Comparison of ENCODE assay signal across 27 cellular contexts in the genomic region with DNA sequence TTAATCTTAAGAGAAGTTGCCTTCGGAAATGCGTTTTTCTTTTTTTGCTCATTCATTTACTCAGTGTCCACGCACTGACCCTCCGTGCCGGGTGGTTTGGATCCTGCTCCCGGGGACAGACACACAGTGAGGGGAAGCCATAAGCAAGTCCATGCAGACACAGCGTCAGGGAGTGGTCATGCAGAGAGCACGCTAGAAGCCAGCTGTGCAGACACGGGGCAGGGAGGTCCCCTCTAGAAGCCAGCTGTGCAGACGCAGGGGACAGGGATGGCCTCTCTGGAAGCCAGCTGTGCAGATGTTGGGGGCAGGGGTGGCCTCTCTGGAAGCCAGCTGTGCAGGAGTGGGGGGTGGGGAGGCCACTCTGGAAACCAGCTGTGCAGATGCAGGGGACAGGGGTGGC. TPM values are rescaled to one million over a fixed set of nuclear protein-coding genes. Genes with fewer than 3 reads are reported as not detected.
DNase-seq lines count a peak whose midpoint lies in the region; ATAC-seq, FAIRE-seq and TF ChIP-seq lines count a peak whose summit lies in the region.
"Had no signal": no experiment of that assay in that cellular context is flagged by ENCODE, and none has a peak within 500 bp of the region (broad histone marks: within the 10 kb centered on the region; RNA-seq: fewer than 3 reads in every experiment).

No MANE protein-coding gene starts in this region.

- BruUV-seq in GM12878 (replicated peaks; lab: Mats Ljungman, UMichigan) (no TSS peak), Caco-2 (replicated peaks; lab: Mats Ljungman, UMichigan) (no TSS peak)

- DNase-seq in left ventricle myocardium superior (peak; percentile 25), left ventricle myocardium inferior (no peak), GM12878 (ENCODE audit: low read depth, low spot score) (no peak), lower lobe of right lung (peak; percentile 30), Caco-2 (no peak), left lobe of liver (ENCODE audit: low spot score) (no peak), NCI-H1694 treated with DMSO at 0.1 percent for 48 hours (lab: John Stamatoyannopoulos, UW) (no peak)
- DNase-seq: activated CD4-positive, alpha-beta T cell treated with anti-CD3 and anti-CD28 coated beads for 36 hours; activated CD8-positive, alpha-beta memory T cell treated with anti-CD3 and anti-CD28 coated beads for 24 hours; activated naive CD4-positive, alpha-beta T cell treated with anti-CD3 and anti-CD28 coated beads for 36 hours; activated T-cell treated with anti-CD3 and anti-CD28 coated beads, Interleukin-2, amount 50 U/mL, for 48 hours; effector memory CD8-positive, alpha-beta T cell; esophagus squamous epithelium; gastrocnemius medialis; GM23248; KG1; mesenchymal stem cell; MM.1S; NCI-H1417 treated with DMSO at 0.1 percent for 48 hours; NCI-H510A; SIG-M5; T-helper 1 cell had no signal

- CTCF ChIA-PET in GM12878 (lab: Yijun Ruan, JAX) (interaction anchor here (0.6 kb wide), 2 partner anchors 89 to 469 kb away, joined by 3 read pairs; no protein-coding TSS in a partner anchor), Caco-2 (lab: Charles Lee) (no interaction called here)

- TF ChIP-seq CTCF in left ventricle myocardium inferior (IDR thresholded peaks at IDR 0.05; ENCODE audit: borderline replicate concordance), result no peak
- TF ChIP-seq CTCF in GM12878 (IDR thresholded peaks at IDR 0.05 in 2 of 3, conservative IDR thresholded peaks at IDR 0.05 in 1 of 3; ENCODE audit: control insufficient read depth in 2 of 3, extremely low read depth in 1 of 3, insufficient read depth in 1 of 3, low read depth in 3 of 3, low read length in 3 of 3), result no peak
- TF ChIP-seq CTCF in lower lobe of right lung (IDR thresholded peaks at IDR 0.05), result no peak
- TF ChIP-seq CTCF in Caco-2 (IDR thresholded peaks at IDR 0.05; ENCODE audit: insufficient read depth in 1 of 2, low read depth in 1 of 2, low read length in 1 of 2, severe bottlenecking in 1 of 2, unreplicated experiment in 1 of 2), result no peak

- no peak overlapping the region for H3K9ac ChIP-seq in GM12878 (ENCODE audit: control insufficient read depth, insufficient read depth, low read length)
- H3K9ac ChIP-seq: GM23248 had no signal

- no peak for TF ChIP-seq EP300 in GM12878 (IDR thresholded peaks at IDR 0.05; ENCODE audit: borderline replicate concordance in 1 of 2, control insufficient read depth in 1 of 2, low read depth in 2 of 2, low read length in 2 of 2)

- TF ChIP-seq POLR2A in GM12878 (IDR thresholded peaks at IDR 0.05; ENCODE audit: low read depth, low read length), result no peak

- H3K9me3 ChIP-seq in left ventricle myocardium inferior (replicated peaks) (no peaks in the 10 kb centered on the region), GM12878 (replicated peaks; ENCODE audit: control insufficient read depth, insufficient read depth, low read length) (no peaks in the 10 kb centered on the region), lower lobe of right lung (no peaks in the 10 kb centered on the region), Caco-2 (no peaks in the 10 kb centered on the region)
- H3K9me3 ChIP-seq: esophagus squamous epithelium, gastrocnemius medialis had no signal

- peaks cover 8% of the 10 kb centered on the region for H3K36me3 Mint-ChIP-seq in Caco-2 (ENCODE audit: insufficient read depth, unreplicated experiment)

- RAD21 ChIA-PET in GM12878 (lab: Charles Lee; ENCODE audit: unreplicated experiment), result no interaction called here

- POLR2A ChIA-PET in GM12878 (lab: Charles Lee) (no interaction called here), Caco-2 (lab: Charles Lee) (interaction anchor here (0.6 kb wide), 1 partner anchor 1111 kb away, joined by 5 read pairs; no protein-coding TSS in a partner anchor)

- H4K20me1 ChIP-seq in GM12878 (ENCODE audit: control insufficient read depth, insufficient read depth), result no peaks in the 10 kb centered on the region; the same call in 1 of the 2 replicates

- 59% methylated on average over 10 of the region's 10 CpGs for WGBS in GM12878 (ENCODE audit: insufficient coverage, insufficient replicate concordance, low lambda C conversion rate, missing lambda C conversion rate)

- no peak overlapping the region for H3K4me2 ChIP-seq in GM12878 (ENCODE audit: control insufficient read depth, insufficient read depth)
- H3K4me2 ChIP-seq: smooth muscle cell had no signal

- SMC1A ChIA-PET in GM12878 (lab: Charles Lee; ENCODE audit: uncharacterized antibody, unreplicated experiment), result no interaction called here

- peaks cover 7% of the 10 kb centered on the region for H3K36me3 ChIP-seq in left ventricle myocardium inferior
- H3K36me3 ChIP-seq in GM12878 (ENCODE audit: control insufficient read depth in 2 of 2, insufficient read depth in 2 of 2, low read length in 1 of 2), result no peaks in the 10 kb centered on the region
- H3K36me3 ChIP-seq in lower lobe of right lung, result no peaks in the 10 kb centered on the region
- H3K36me3 ChIP-seq in Caco-2 (ENCODE audit: control insufficient read depth, insufficient read depth, low read length), result no peaks in the 10 kb centered on the region
- H3K36me3 ChIP-seq: gastrocnemius medialis had no signal

- no peak for TF ChIP-seq RAD21 in GM12878 (IDR thresholded peaks at IDR 0.05; ENCODE audit: insufficient read depth, low read depth, low read length)

- H3K4me3 Mint-ChIP-seq in Caco-2 (ENCODE audit: unreplicated experiment), result no peak overlapping the region
- H3K4me3 Mint-ChIP-seq: activated CD4-positive, alpha-beta T cell treated with anti-CD3 and anti-CD28 coated beads for 36 hours; activated naive CD4-positive, alpha-beta T cell treated with anti-CD3 and anti-CD28 coated beads for 36 hours; effector memory CD8-positive, alpha-beta T cell had no signal

- H3K4me1 Mint-ChIP-seq in Caco-2 (ENCODE audit: low read depth, unreplicated experiment), result peaks cover 6% of the 10 kb centered on the region

- ATAC-seq in left ventricle myocardium superior, result no peak
- ATAC-seq in GM12878, result no peak
- no peak for ATAC-seq in lower lobe of right lung
- no peak for ATAC-seq in left lobe of liver
- ATAC-seq: activated CD4-positive, alpha-beta T cell treated with anti-CD3 and anti-CD28 coated beads for 36 hours; effector memory CD8-positive, alpha-beta T cell; gastrocnemius medialis had no signal

- H2AFZ ChIP-seq in GM12878 (ENCODE audit: control insufficient read depth, low read depth, low read length), result no peak overlapping the region
- H2AFZ ChIP-seq: GM23248 had no signal

- H3K27ac ChIP-seq in left ventricle myocardium inferior (replicated peaks) (no peak overlapping the region), GM12878 (ENCODE audit: control insufficient read depth, insufficient read depth) (no peak overlapping the region), lower lobe of right lung (no peak overlapping the region)
- H3K27ac ChIP-seq: C4-2B, coronary artery, esophagus squamous epithelium, gastrocnemius medialis, GM23248 had no signal

- H3K27me3 ChIP-seq in left ventricle myocardium inferior (ENCODE audit: low read depth), result no peaks in the 10 kb centered on the region
- H3K27me3 ChIP-seq in GM12878 (replicated peaks in 1 of 2; ENCODE audit: control insufficient read depth in 2 of 2, insufficient read depth in 2 of 2, low read length in 1 of 2), result peaks cover 0 to 3% of the 10 kb centered on the region in 2 experiments; a peak in 2 of 4 replicates
- H3K27me3 ChIP-seq in lower lobe of right lung (ENCODE audit: low read depth), result no peaks in the 10 kb centered on the region
- no peaks in the 10 kb centered on the region for H3K27me3 ChIP-seq in Caco-2 (replicated peaks; ENCODE audit: control insufficient read depth, insufficient read depth, low read length)
- H3K27me3 ChIP-seq: esophagus squamous epithelium, gastrocnemius medialis had no signal

- no peaks in the 10 kb centered on the region for H3K9me3 Mint-ChIP-seq in Caco-2 (ENCODE audit: unreplicated experiment)
- H3K9me3 Mint-ChIP-seq: activated naive CD4-positive, alpha-beta T cell treated with anti-CD3 and anti-CD28 coated beads for 36 hours; effector memory CD8-positive, alpha-beta T cell had no signal

- no peak for FAIRE-seq in GM12878 (lab: Jason Lieb, UNC)
- FAIRE-seq: GM18507, islet of Langerhans had no signal

- H3K4me1 ChIP-seq in left ventricle myocardium inferior (peaks cover 13% of the 10 kb centered on the region), GM12878 (ENCODE audit: control insufficient read depth, insufficient read depth, low read length) (peaks cover 5% of the 10 kb centered on the region; the same call in 1 of the 2 replicates), lower lobe of right lung (peaks cover 9% of the 10 kb centered on the region), Caco-2 (peaks cover 6% of the 10 kb centered on the region)

- intact Hi-C loops in left ventricle myocardium superior (cut with micrococcal nuclease), result no loop called here
- intact Hi-C loops in left ventricle myocardium inferior (cut with micrococcal nuclease), result no loop called here
- intact Hi-C loops in GM12878 (cut with micrococcal nuclease; ENCODE audit: unreplicated experiment), result no loop called here
- intact Hi-C loops in lower lobe of right lung (cut with DNase I), result no loop called here
- intact Hi-C loops in Caco-2 (cut with micrococcal nuclease; ENCODE audit: unreplicated experiment), result loop anchor here (10.0 kb wide), 1 partner anchor 181 kb away; no protein-coding TSS in a partner anchor

- H3K79me2 ChIP-seq in GM12878 (ENCODE audit: control insufficient read depth, insufficient read depth, low read length), result no peaks in the 10 kb centered on the region; the same call in 1 of the 2 replicates

- in situ Hi-C loops in GM12878 (cut with MboI), result no loop called here

- H3K27ac Mint-ChIP-seq in Caco-2 (ENCODE audit: unreplicated experiment), result no peak overlapping the region
- H3K27ac Mint-ChIP-seq: activated CD4-positive, alpha-beta T cell treated with anti-CD3 and anti-CD28 coated beads for 36 hours; activated naive CD4-positive, alpha-beta T cell treated with anti-CD3 and anti-CD28 coated beads for 36 hours; effector memory CD8-positive, alpha-beta T cell had no signal

- no peak overlapping the region for H3K4me3 ChIP-seq in left ventricle myocardium inferior
- H3K4me3 ChIP-seq in GM12878, result no peak overlapping the region
- H3K4me3 ChIP-seq in lower lobe of right lung, result no peak overlapping the region
- H3K4me3 ChIP-seq in Caco-2 (ENCODE audit: low read depth, low read length), result no peak overlapping the region
- H3K4me3 ChIP-seq: coronary artery, gastrocnemius medialis, GM23248, smooth muscle cell had no signal

- H3K27me3 Mint-ChIP-seq in Caco-2 (ENCODE audit: insufficient read depth, unreplicated experiment), result no peaks in the 10 kb centered on the region
- H3K27me3 Mint-ChIP-seq: activated CD4-positive, alpha-beta T cell treated with anti-CD3 and anti-CD28 coated beads for 36 hours; effector memory CD8-positive, alpha-beta T cell had no signal

RNA-seq across cellular contexts. Expression of gene GAA, which starts 4.8 kb away (rescaled TPM):
- 45.8 TPM for total RNA-seq in left ventricle myocardium superior
- 44.4 TPM for total RNA-seq in left ventricle myocardium inferior
- 37.3 and 39.7 TPM in 2 replicates for total RNA-seq in GM12878 (2013; cell fraction: nucleolus; rRNA removed)
- total RNA-seq in GM12878 (2014; rRNA removed), result 5.6 and 6.5 TPM in 2 replicates
- total RNA-seq in GM12878 (2014; rRNA removed; fragmentation: Illumina TruSeq; extraction: Trizol), result 1.4 and 2.5 TPM in 2 replicates
- total RNA-seq in GM12878 (2021), result 10.5 and 11.2 TPM in 2 replicates
- polyA plus RNA-seq in GM12878 (2011; ENCODE audit: low read depth), result 2.4 TPM
- 0.53 and 0.81 TPM in 2 replicates for polyA plus RNA-seq in GM12878 (2011; rRNA removed)
- polyA plus RNA-seq in GM12878 (2011; cell fraction: cytosol; rRNA removed), result 1.5 TPM in 2 replicates
- 11.8 and 15.6 TPM in 2 replicates for polyA plus RNA-seq in GM12878 (2011; cell fraction: nucleus; rRNA removed)
- polyA plus RNA-seq in GM12878 (2012), result 7.0 and 7.3 TPM in 2 replicates
- polyA plus RNA-seq in GM12878 (2014; fragmentation: Illumina TruSeq; extraction: Trizol), result 0.71 and 1.7 TPM in 2 replicates
- polyA plus RNA-seq in GM12878 (2014; fragmentation: Nextera tagmentation; extraction: Ambion mirVana), result under 1 TPM; 0.18 to 0.40 TPM
- polyA plus RNA-seq in GM12878 (2014; rRNA removed), result 7.8 and 9.1 TPM in 2 replicates
- 1 to 10 TPM; 7.3 to 8.3 TPM for polyA plus RNA-seq in GM12878 (2016; fragmentation: Nextera tagmentation; extraction: Ambion mirVana)
- polyA minus RNA-seq in GM12878 (2011; rRNA and poly(A)+ RNA removed), result 0.44 and 0.93 TPM in 2 replicates
- polyA minus RNA-seq in GM12878 (2011; cell fraction: cytosol; rRNA and poly(A)+ RNA removed), result 1.3 and 2.1 TPM in 2 replicates
- 4.4 and 4.7 TPM in 2 replicates for polyA minus RNA-seq in GM12878 (2011; cell fraction: nucleus; rRNA and poly(A)+ RNA removed)
- 143 TPM for total RNA-seq in lower lobe of right lung
- 42.4 and 44.6 TPM in 2 replicates for total RNA-seq in Caco-2 (2022)
- total RNA-seq in left lobe of liver, result 50.6 TPM

RNA-seq across cellular contexts. Expression of gene EIF4A3, which starts 40.8 kb away (rescaled TPM):
- total RNA-seq in left ventricle myocardium superior (31.6 TPM), left ventricle myocardium inferior (30.0 TPM), GM12878 (2014; rRNA removed) (93.1 and 100.0 TPM in 2 replicates), GM12878 (2014; rRNA removed; fragmentation: Illumina TruSeq; extraction: Trizol) (84.8 and 101 TPM in 2 replicates), GM12878 (2021) (113 and 114 TPM in 2 replicates), lower lobe of right lung (54.1 TPM), Caco-2 (2022) (190 and 192 TPM in 2 replicates), left lobe of liver (21.8 TPM)
- total RNA-seq in GM12878 (2013; cell fraction: nucleolus; rRNA removed), result 54.9 and 72.6 TPM in 2 replicates
- 78.3 TPM for polyA plus RNA-seq in GM12878 (2011; ENCODE audit: low read depth)
- polyA plus RNA-seq in GM12878 (2011; rRNA removed) (128 and 135 TPM in 2 replicates), GM12878 (2014; fragmentation: Illumina TruSeq; extraction: Trizol) (91.3 and 98.2 TPM in 2 replicates), GM12878 (2014; fragmentation: Nextera tagmentation; extraction: Ambion mirVana) (100 to 1,000 TPM in 1 of 2 experiments, 10 to 100 TPM in 1; 53.3 to 106 TPM), GM12878 (2014; rRNA removed) (91.5 and 93.4 TPM in 2 replicates), GM12878 (2016; fragmentation: Nextera tagmentation; extraction: Ambion mirVana) (100 to 1,000 TPM; 217 to 225 TPM)
- polyA plus RNA-seq in GM12878 (2011; cell fraction: cytosol; rRNA removed), result 99.2 and 109 TPM in 2 replicates
- 71.8 and 83.1 TPM in 2 replicates for polyA plus RNA-seq in GM12878 (2011; cell fraction: nucleus; rRNA removed)
- polyA plus RNA-seq in GM12878 (2012), result 83.2 and 93.8 TPM in 2 replicates
- polyA minus RNA-seq in GM12878 (2011; rRNA and poly(A)+ RNA removed), result 71.4 and 81.0 TPM in 2 replicates
- 32.2 and 40.4 TPM in 2 replicates for polyA minus RNA-seq in GM12878 (2011; cell fraction: cytosol; rRNA and poly(A)+ RNA removed)
- 19.1 and 32.2 TPM in 2 replicates for polyA minus RNA-seq in GM12878 (2011; cell fraction: nucleus; rRNA and poly(A)+ RNA removed)

Comparison
In these comparisons a context has a peak if more than half of its experiments do, and no peak if none do; other contexts are left out.
1. DNase-seq: peak in left ventricle myocardium superior (single experiment) and lower lobe of right lung (single experiment); none in left ventricle myocardium inferior (single experiment), GM12878 (single experiment), Caco-2 (0 of 2), left lobe of liver (single experiment) and NCI-H1694 treated with DMSO at 0.1 percent for 48 hours (single experiment).